ENCODE assay signal across 11 cellular contexts in the genomic region with DNA sequence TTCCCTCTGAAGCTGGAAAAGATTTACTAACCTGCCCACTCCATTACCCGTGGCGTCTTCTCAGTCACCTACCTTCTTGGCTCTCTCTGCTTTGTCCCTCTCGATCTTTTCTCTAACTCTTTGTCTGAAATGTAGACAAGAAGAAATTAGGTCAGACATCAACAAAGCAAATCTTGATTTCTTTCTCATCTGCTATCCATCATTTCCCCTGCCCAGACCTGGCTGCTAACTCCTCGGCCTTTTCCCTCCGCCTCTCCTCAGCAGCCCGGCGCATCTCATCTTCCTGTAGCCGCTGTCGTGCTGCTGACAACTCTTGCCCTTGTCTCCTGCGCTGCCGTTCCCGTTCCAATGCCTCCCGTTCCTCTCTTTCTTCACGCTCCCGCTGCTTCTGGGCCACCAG. TPM values are rescaled to one million over a fixed set of nuclear protein-coding genes. Genes with fewer than 3 reads are reported as not detected.
DNase-seq lines count a peak whose midpoint lies in the region; ATAC-seq, FAIRE-seq and TF ChIP-seq lines count a peak whose summit lies in the region.
"Had no signal": no experiment of that assay in that cellular context is flagged by ENCODE, and none has a peak within 500 bp of the region (broad histone marks: within the 10 kb centered on the region; RNA-seq: fewer than 3 reads in every experiment).

No MANE protein-coding gene starts in this region.

- no peaks in the 10 kb centered on the region for H3K27me3 Mint-ChIP-seq in memory B cell

- H3K4me3 ChIP-seq in A549 (peak overlapping the region; percentile 67), HAP-1 (peak overlapping the region; percentile 95), ascending aorta (peak overlapping the region; percentile 78 to 100), aorta (ENCODE audit: low read length in 2 of 2) (no peak overlapping the region)

- no peak for FAIRE-seq in A549 (lab: Jason Lieb, UNC)
- FAIRE-seq: G401.6 had no signal

- no peak for TF ChIP-seq POLR2A in A549 (IDR thresholded peaks at IDR 0.05; ENCODE audit: low read length)

- peaks cover 27% of the 10 kb centered on the region for H3K4me1 Mint-ChIP-seq in memory B cell

- H3K36me3 ChIP-seq in HAP-1 (replicated peaks) (peaks cover 44% of the 10 kb centered on the region), ascending aorta (peaks cover 21 to 27% of the 10 kb centered on the region in 2 donors), aorta (ENCODE audit: control insufficient read depth in 1 of 2, insufficient read depth in 2 of 2, low read length in 1 of 2) (peaks cover 0 to 3% of the 10 kb centered on the region in 2 donors)

- 75% methylated on average over 15 of the region's 15 CpGs for WGBS in A549 (ENCODE audit: missing lambda C conversion rate)
- 82 to 85% methylated on average over 15 of the region's 15 CpGs for whole genome bisulfite sequencing in aorta, 2 donors

- in situ Hi-C loops in HAP-1 (cut with MboI; ENCODE audit: low sequenced_read_pairs): no loop called here

- POLR2A ChIA-PET in A549 (lab: Yijun Ruan, JAX): interaction anchor here (1.2 to 1.8 kb wide), 2 partner anchors 49 to 109 kb away, joined by 3 to 6 read pairs; partner anchors contain the start of gene HNRNPUL2

- intact Hi-C loops in ascending aorta (cut with DNase I): loop anchor here (2.0 to 5.0 kb wide), 2 partner anchors 25 to 75 kb away; partner anchors contain the start of genes INTS5 and MTA2
- intact Hi-C loops in aorta (cut with DNase I): no loop called here

- peaks cover 11% of the 10 kb centered on the region for H3K36me3 Mint-ChIP-seq in memory B cell

- no peaks in the 10 kb centered on the region for H3K27me3 ChIP-seq in HAP-1 (ENCODE audit: low read depth)
- no peaks in the 10 kb centered on the region for H3K27me3 ChIP-seq in ascending aorta
- no peaks in the 10 kb centered on the region for H3K27me3 ChIP-seq in aorta (ENCODE audit: control insufficient read depth in 1 of 2, insufficient read depth in 2 of 2, low read length in 1 of 2)

- peak overlapping the region; percentile 97 for H3K27ac Mint-ChIP-seq in memory B cell

- TF ChIP-seq CTCF in A549 (IDR thresholded peaks at IDR 0.05) (no peak), ascending aorta (IDR thresholded peaks at IDR 0.05) (no peak)

- DNase-seq in A549 (ENCODE audit: low read depth in 1 of 2, low spot score in 1 of 2) (no peak), HAP-1 (ENCODE audit: low spot score in 2 of 2) (no peak), ascending aorta (ENCODE audit: low spot score in 2 of 2) (no peak), memory B cell (ENCODE audit: low spot score in 2 of 2) (no peak), caudate nucleus (lab: John Stamatoyannopoulos, UW) (no peak), aorta (no peak)
- DNase-seq in stimulated activated CD4-positive, alpha-beta T cell treated with anti-CD3 and anti-CD28 coated beads, Interleukin-4, amount 100 ng/mL, for 1 hour: no peak
- DNase-seq: NCI-H2107; stimulated activated naive CD4-positive, alpha-beta T cell had no signal

- no peaks in the 10 kb centered on the region for H3K9me3 Mint-ChIP-seq in memory B cell

- H3K4me1 ChIP-seq in A549 (peaks cover 28% of the 10 kb centered on the region), HAP-1 (peaks cover 20% of the 10 kb centered on the region), ascending aorta (peaks cover 9 to 14% of the 10 kb centered on the region in 2 donors), aorta (ENCODE audit: control insufficient read depth in 1 of 2, insufficient read depth in 2 of 2, low read length in 2 of 2) (no peaks in the 10 kb centered on the region)

- no peak for TF ChIP-seq RAD21 in A549 (conservative IDR thresholded peaks at IDR 0.05 in 1 of 2, IDR thresholded peaks at IDR 0.05 in 1 of 2)

- H3K9me3 ChIP-seq in A549 (no peaks in the 10 kb centered on the region), HAP-1 (no peaks in the 10 kb centered on the region), ascending aorta (no peaks in the 10 kb centered on the region), aorta (ENCODE audit: control insufficient read depth, low read length) (no peaks in the 10 kb centered on the region)

- H3K4me3 Mint-ChIP-seq in memory B cell: peak overlapping the region; percentile 83

- no peak for TF ChIP-seq EP300 in A549 (IDR thresholded peaks at IDR 0.05)

- peak overlapping the region; percentile 90 for H3K4me2 ChIP-seq in A549

- CTCF ChIA-PET in A549 (lab: Yijun Ruan, JAX): interaction anchor here (1.2 to 9.0 kb wide), 4 partner anchors 15 to 66 kb away, joined by 4 to 72 read pairs (median 5); partner anchors contain the start of genes EML3 and LRRN4CL

- H3K27ac ChIP-seq in A549: peak overlapping the region in 1 of 2 experiments; percentile 92; a peak in 2 of 6 replicates
- H3K27ac ChIP-seq in ascending aorta: peak overlapping the region in 1 of 2 donors; percentile 96
- no peak overlapping the region for H3K27ac ChIP-seq in caudate nucleus (ENCODE audit: low read depth, low read length)
- no peak overlapping the region for H3K27ac ChIP-seq in aorta (ENCODE audit: low read depth in 1 of 2, low read length in 2 of 2)

- ATAC-seq in A549: no peak
- no peak for ATAC-seq in memory B cell (ENCODE audit: low read depth)
- ATAC-seq in aorta (ENCODE audit: low FRiP score): no peak
- ATAC-seq in HG02678 (IDR thresholded peaks at IDR 0.05; ENCODE audit: unreplicated experiment): no peak

TF ChIP-seq in A549, 52 proteins besides CTCF, POLR2A, EP300 and RAD21 (continues in another document):
- TF ChIP-seq GATA3 (IDR thresholded peaks at IDR 0.05; ENCODE audit: borderline replicate concordance) (no peak), RARB (CRISPR knock-in tag; IDR thresholded peaks at IDR 0.05) (no peak), SMC3 (IDR thresholded peaks at IDR 0.05) (no peak), HES2 (IDR thresholded peaks at IDR 0.05) (no peak), FOSL2 (IDR thresholded peaks at IDR 0.05) (no peak), FOSL2 (CRISPR knock-in tag; IDR thresholded peaks at IDR 0.05) (no peak), ZNF302 (CRISPR knock-in tag; IDR thresholded peaks at IDR 0.05) (no peak), JUN (IDR thresholded peaks at IDR 0.05) (no peak), RCOR1 (IDR thresholded peaks at IDR 0.05; ENCODE audit: low read depth, low read length) (no peak)
- TF ChIP-seq, protein P1, sequence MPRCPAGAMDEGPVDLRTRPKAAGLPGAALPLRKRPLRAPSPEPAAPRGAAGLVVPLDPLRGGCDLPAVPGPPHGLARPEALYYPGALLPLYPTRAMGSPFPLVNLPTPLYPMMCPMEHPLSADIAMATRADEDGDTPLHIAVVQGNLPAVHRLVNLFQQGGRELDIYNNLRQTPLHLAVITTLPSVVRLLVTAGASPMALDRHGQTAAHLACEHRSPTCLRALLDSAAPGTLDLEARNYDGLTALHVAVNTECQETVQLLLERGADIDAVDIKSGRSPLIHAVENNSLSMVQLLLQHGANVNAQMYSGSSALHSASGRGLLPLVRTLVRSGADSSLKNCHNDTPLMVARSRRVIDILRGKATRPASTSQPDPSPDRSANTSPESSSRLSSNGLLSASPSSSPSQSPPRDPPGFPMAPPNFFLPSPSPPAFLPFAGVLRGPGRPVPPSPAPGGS (IDR thresholded peaks at IDR 0.05): no peak

RNA-seq across cellular contexts. Expression of gene UBXN1, which starts 1.2 kb away (rescaled TPM):
- polyA plus RNA-seq in A549 (2011; rRNA removed): 56.8 and 120 TPM in 2 replicates
- 118 and 146 TPM in 2 replicates for polyA plus RNA-seq in A549 (2012; cell fraction: cytosol; rRNA removed)
- 131 and 147 TPM in 2 replicates for polyA plus RNA-seq in A549 (2012; cell fraction: nucleus; rRNA removed)
- polyA plus RNA-seq in A549 (2017; fragmentation: RNase III; extraction: RNeasy Plus Mini Kit Qiagen cat#74134 plus additional on column Dnase treatment): 110 to 117 TPM (median 117 TPM) in 3 replicates
- polyA minus RNA-seq in A549 (2011; rRNA and poly(A)+ RNA removed): 34.3 and 36.1 TPM in 2 replicates
- 60.2 TPM for total RNA-seq in ascending aorta
- 10 to 100 TPM; 84.1 to 85.4 TPM for total RNA-seq in aorta
- polyA plus RNA-seq in aorta: 100 to 1,000 TPM; 186 to 224 TPM

RNA-seq across cellular contexts. Expression of gene LBHD1, which starts 5.6 kb away (rescaled TPM):
- polyA plus RNA-seq in A549 (2011; rRNA removed) (4.1 and 5.3 TPM in 2 replicates), A549 (2017; fragmentation: RNase III; extraction: RNeasy Plus Mini Kit Qiagen cat#74134 plus additional on column Dnase treatment) (4.9 to 8.3 TPM (median 6.8 TPM) in 3 replicates), aorta (1 to 10 TPM; 2.3 to 7.6 TPM)
- polyA plus RNA-seq in A549 (2012; cell fraction: cytosol; rRNA removed): 4.1 and 4.2 TPM in 2 replicates
- 8.5 and 12.3 TPM in 2 replicates for polyA plus RNA-seq in A549 (2012; cell fraction: nucleus; rRNA removed)
- polyA minus RNA-seq in A549 (2011; rRNA and poly(A)+ RNA removed): 5.3 and 5.9 TPM in 2 replicates
- total RNA-seq in ascending aorta (not detected), aorta (1 to 10 TPM; 3.6 to 8.6 TPM)

RNA-seq across cellular contexts. Expression of gene UQCC3, which starts 6.2 kb away (rescaled TPM):
- 13.9 and 20.2 TPM in 2 replicates for polyA plus RNA-seq in A549 (2011; rRNA removed)
- 68.2 and 84.4 TPM in 2 replicates for polyA plus RNA-seq in A549 (2012; cell fraction: cytosol; rRNA removed)
- polyA plus RNA-seq in A549 (2012; cell fraction: nucleus; rRNA removed): 27.7 and 28.6 TPM in 2 replicates
- 27.8 to 31.1 TPM (median 28.7 TPM) in 3 replicates for polyA plus RNA-seq in A549 (2017; fragmentation: RNase III; extraction: RNeasy Plus Mini Kit Qiagen cat#74134 plus additional on column Dnase treatment)
- 3.7 and 4.3 TPM in 2 replicates for polyA minus RNA-seq in A549 (2011; rRNA and poly(A)+ RNA removed)
- total RNA-seq in ascending aorta: 3.9 TPM
- 1 to 10 TPM; 3.0 to 4.8 TPM for total RNA-seq in aorta
- 10 to 100 TPM in 1 of 2 donors, 1 to 10 TPM in 1; 5.8 to 12.7 TPM for polyA plus RNA-seq in aorta

RNA-seq across cellular contexts. Expression of gene LRRN4CL, which starts 11.6 kb away (rescaled TPM):
- 0.03 and 0.04 TPM in 2 replicates for polyA plus RNA-seq in A549 (2011; rRNA removed)
- 0.05 TPM in 2 replicates for polyA plus RNA-seq in A549 (2012; cell fraction: cytosol; rRNA removed)
- 0.43 and 0.47 TPM in 2 replicates for polyA plus RNA-seq in A549 (2012; cell fraction: nucleus; rRNA removed)
- polyA plus RNA-seq in A549 (2017; fragmentation: RNase III; extraction: RNeasy Plus Mini Kit Qiagen cat#74134 plus additional on column Dnase treatment): 0.03 to 0.08 TPM (median 0.08 TPM) in 3 replicates
- polyA minus RNA-seq in A549 (2011; rRNA and poly(A)+ RNA removed): 0.29 and 0.70 TPM in 2 replicates
- 12.1 TPM for total RNA-seq in ascending aorta
- total RNA-seq in aorta: 10 to 100 TPM in 1 of 2 donors, 1 to 10 TPM in 1; 8.5 to 24.5 TPM
- polyA plus RNA-seq in aorta: under 1 TPM in 1 of 2 donors, not detected in 1; 0.10 TPM

RNA-seq across cellular contexts. Expression of gene CSKMT, which starts 12.6 kb away (rescaled TPM):
- polyA plus RNA-seq in A549 (2011; rRNA removed) (5.4 and 5.7 TPM in 2 replicates), A549 (2017; fragmentation: RNase III; extraction: RNeasy Plus Mini Kit Qiagen cat#74134 plus additional on column Dnase treatment) (12.9 to 18.2 TPM (median 14.3 TPM) in 3 replicates), aorta (10 to 100 TPM in 1 of 2 donors, 1 to 10 TPM in 1; 8.8 to 16.3 TPM)
- 18.1 and 19.7 TPM in 2 replicates for polyA plus RNA-seq in A549 (2012; cell fraction: cytosol; rRNA removed)
- polyA plus RNA-seq in A549 (2012; cell fraction: nucleus; rRNA removed): 24.2 and 48.6 TPM in 2 replicates
- 57.7 and 196 TPM in 2 replicates for polyA minus RNA-seq in A549 (2011; rRNA and poly(A)+ RNA removed)
- total RNA-seq in ascending aorta (not detected), aorta (10 to 100 TPM; 11.1 to 11.7 TPM)

Comparison
In these comparisons a context has a peak if more than half of its experiments do, and no peak if none do; other contexts are left out.
1. H3K4me3 ChIP-seq: peak in A549 (single experiment), HAP-1 (single experiment) and ascending aorta (2 of 2); none in aorta (0 of 2).